Comparison of ENCODE assay signal across 14 cellular contexts in genomic region chr11:110565690-110566336, GRCh38.
A peak's percentile ranks its signal among the peaks of the same experiment; 100 is the strongest.
DNase-seq lines count a peak whose midpoint lies in the region; ATAC-seq, FAIRE-seq and TF ChIP-seq lines count a peak whose summit lies in the region.
"Had no signal": no experiment of that assay in that cellular context is flagged by ENCODE, and none has a peak within 500 bp of the region (broad histone marks: within the 10 kb centered on the region; RNA-seq: fewer than 3 reads in every experiment).

No MANE protein-coding gene starts in this region.

- H3K4me1 ChIP-seq in keratinocyte (ENCODE audit: control insufficient read depth, extremely low read depth, insufficient read depth, low read length), result peaks cover 12% of the 10 kb centered on the region
- H3K4me1 ChIP-seq: BE2C, right lobe of liver had no signal

- no peaks in the 10 kb centered on the region for H4K20me1 ChIP-seq in keratinocyte (ENCODE audit: control insufficient read depth, extremely low read depth, insufficient read depth, low read length)

- no peak overlapping the region for H3K9ac ChIP-seq in keratinocyte (ENCODE audit: control insufficient read depth, extremely low read depth, insufficient read depth, low read length)

- no peaks in the 10 kb centered on the region for H3K9me1 ChIP-seq in keratinocyte (ENCODE audit: control insufficient read depth, extremely low read depth, insufficient read depth, low read length)

- TF ChIP-seq CTCF in CD4-positive, alpha-beta T cell (IDR thresholded peaks at IDR 0.05), result no peak
- TF ChIP-seq CTCF in keratinocyte (optimal IDR thresholded peaks at IDR 0.05 in 1 of 3, IDR thresholded peaks at IDR 0.05 in 1 of 3, conservative IDR thresholded peaks at IDR 0.05 in 1 of 3; ENCODE audit: extremely low read depth in 1 of 3, insufficient read depth in 2 of 3, low read length in 3 of 3), result no peak

- peaks cover 5% of the 10 kb centered on the region for H3K27me3 Mint-ChIP-seq in CD4-positive, alpha-beta T cell
- H3K27me3 Mint-ChIP-seq: dendritic cell treated with granulocyte-macrophage colony-stimulating factor and Interleukin-4, amounts not matched to agents 40 ng/mL and 50 ng/mL, for 4 days had no signal

- H3K36me3 ChIP-seq in keratinocyte (ENCODE audit: control insufficient read depth in 2 of 2, extremely low read depth in 1 of 2, insufficient read depth in 2 of 2, low read length in 2 of 2), result no peaks in the 10 kb centered on the region
- H3K36me3 ChIP-seq: BE2C, right lobe of liver, tibial nerve had no signal

- FAIRE-seq in keratinocyte (lab: Jason Lieb, UNC), result peak; percentile 77

- POLR2A ChIA-PET in CD4-positive, alpha-beta T cell (lab: Charles Lee), result no interaction called here

- no peaks in the 10 kb centered on the region for H3K9me3 ChIP-seq in CD4-positive, alpha-beta T cell (ENCODE audit: control insufficient read depth, low read length)
- no peaks in the 10 kb centered on the region for H3K9me3 ChIP-seq in keratinocyte (ENCODE audit: control insufficient read depth, low read depth, low read length)
- H3K9me3 ChIP-seq: BE2C, right lobe of liver, tibial nerve had no signal

- CTCF ChIA-PET in CD4-positive, alpha-beta T cell (lab: Charles Lee), result no interaction called here

- H3K9me3 Mint-ChIP-seq in CD4-positive, alpha-beta T cell, result no peaks in the 10 kb centered on the region
- H3K9me3 Mint-ChIP-seq: dendritic cell treated with granulocyte-macrophage colony-stimulating factor and Interleukin-4, amounts not matched to agents 40 ng/mL and 50 ng/mL, for 4 days had no signal

- no peak overlapping the region for H3K27ac ChIP-seq in CD4-positive, alpha-beta T cell (ENCODE audit: low read depth, low read length)
- H3K27ac ChIP-seq in keratinocyte (ENCODE audit: control insufficient read depth, insufficient read depth, low read length), result no peak overlapping the region
- H3K27ac ChIP-seq: right lobe of liver, tibial nerve had no signal

- peaks cover 6% of the 10 kb centered on the region for H3K27me3 ChIP-seq in CD4-positive, alpha-beta T cell (ENCODE audit: control insufficient read depth, insufficient read depth, low read length)
- H3K27me3 ChIP-seq in keratinocyte (ENCODE audit: control insufficient read depth, extremely low read depth, insufficient read depth, low read length), result peaks cover 39% of the 10 kb centered on the region
- H3K27me3 ChIP-seq: BE2C, right lobe of liver, tibial nerve had no signal

- dilution Hi-C loops in keratinocyte (cut with MboI; ENCODE audit: extremely low pct_ligation_motif_present, low sequenced_read_pairs), result no loop called here

- no peaks in the 10 kb centered on the region for H3K4me1 Mint-ChIP-seq in CD4-positive, alpha-beta T cell (ENCODE audit: low read depth)

- no peak overlapping the region for H3K27ac Mint-ChIP-seq in CD4-positive, alpha-beta T cell
- H3K27ac Mint-ChIP-seq: activated CD8-positive, alpha-beta T cell treated with anti-CD3 and anti-CD28 coated beads, Interleukin-2, amount 10 ng/mL, durations not matched to agents 7 days and 5 days; dendritic cell treated with granulocyte-macrophage colony-stimulating factor and Interleukin-4, amounts not matched to agents 40 ng/mL and 50 ng/mL, for 4 days had no signal

- H3K36me3 Mint-ChIP-seq in CD4-positive, alpha-beta T cell (ENCODE audit: low read depth), result no peaks in the 10 kb centered on the region

- no peak overlapping the region for H3K4me3 Mint-ChIP-seq in CD4-positive, alpha-beta T cell
- H3K4me3 Mint-ChIP-seq: activated CD8-positive, alpha-beta T cell treated with anti-CD3 and anti-CD28 coated beads, Interleukin-2, amount 10 ng/mL, durations not matched to agents 7 days and 5 days; dendritic cell treated with granulocyte-macrophage colony-stimulating factor and Interleukin-4, amounts not matched to agents 40 ng/mL and 50 ng/mL, for 4 days had no signal

- intact Hi-C loops in CD4-positive, alpha-beta T cell (cut with DNase I, micrococcal nuclease), result no loop called here
- intact Hi-C loops in head of caudate nucleus (cut with DNase I), result no loop called here

- peak overlapping the region; percentile 55 for H3K4me2 ChIP-seq in keratinocyte (ENCODE audit: control insufficient read depth, extremely low read depth, insufficient read depth, low read depth, low read length)

- H3K4me3 ChIP-seq in Jurkat, Clone E6-1 (ENCODE audit: low read length), result no peak overlapping the region
- H3K4me3 ChIP-seq in keratinocyte (ENCODE audit: control insufficient read depth in 2 of 3, extremely low read depth in 1 of 3, insufficient read depth in 2 of 3, low read depth in 1 of 3, low read length in 3 of 3), result no peak overlapping the region
- H3K4me3 ChIP-seq: right lobe of liver, tibial nerve had no signal

- H2AFZ ChIP-seq in keratinocyte (ENCODE audit: control insufficient read depth, low read length), result no peak overlapping the region

- no peaks in the 10 kb centered on the region for H3K79me2 ChIP-seq in keratinocyte (ENCODE audit: control insufficient read depth, insufficient read depth, low read length)

- peak; percentile 21 for ATAC-seq in CD4-positive, alpha-beta T cell (ENCODE audit: poor library complexity)
- ATAC-seq in GM21447 (IDR thresholded peaks at IDR 0.05; ENCODE audit: unreplicated experiment), result no peak
- ATAC-seq: activated CD8-positive, alpha-beta T cell treated with anti-CD3 and anti-CD28 coated beads, Interleukin-2, amount 10 ng/mL, durations not matched to agents 7 days and 5 days had no signal

- no peak for DNase-seq in CD4-positive, alpha-beta T cell
- DNase-seq in Jurkat, Clone E6-1 (ENCODE audit: low read depth, low spot score), result peak; percentile 76
- DNase-seq in RPMI7951 (ENCODE audit: low read depth) (peak; percentile 19), keratinocyte (ENCODE audit: low read depth, low spot score) (peak; percentile 11), HuH-7 (ENCODE audit: low spot score) (no peak), AG20443 (ENCODE audit: low spot score) (no peak), head of caudate nucleus (no peak)
- DNase-seq: activated CD8-positive, alpha-beta T cell treated with anti-CD3 and anti-CD28 coated beads, Interleukin-2, amount 10 ng/mL, durations not matched to agents 7 days and 5 days; BE2C; NK-92 treated with Interleukin-12 subunit alpha and Interleukin-12 subunit beta, amount 100 ng/mL, for 24 hours; right lobe of liver had no signal

Comparison
In these comparisons a context has a peak if more than half of its experiments do, and no peak if none do; other contexts are left out.
1. DNase-seq: peak in Jurkat, Clone E6-1 (single experiment), RPMI7951 (single experiment) and keratinocyte (single experiment); none in CD4-positive, alpha-beta T cell (0 of 10), HuH-7 (single experiment), AG20443 (single experiment) and head of caudate nucleus (0 of 42).